ENCODE assay signal across 1 cellular context in genomic region chr6:40539853-40540252, GRCh38.
TF ChIP-seq lines count a peak whose summit lies in the region.

No MANE protein-coding gene starts in this region.

TF ChIP-seq in H1, 55 proteins besides CTCF, POLR2A, EP300 and RAD21:
- TF ChIP-seq FOSL1 (IDR thresholded peaks at IDR 0.05; ENCODE audit: insufficient read depth, low read depth, low read length) (no peak), RXRA (IDR thresholded peaks at IDR 0.05; ENCODE audit: insufficient read depth, low read depth, low read length) (no peak), NANOG (IDR thresholded peaks at IDR 0.05; ENCODE audit: insufficient read depth, low read depth, low read length, poor library complexity, severe bottlenecking) (no peak)
